29 cellular contexts compared by ENCODE assay signal in the genomic region with DNA sequence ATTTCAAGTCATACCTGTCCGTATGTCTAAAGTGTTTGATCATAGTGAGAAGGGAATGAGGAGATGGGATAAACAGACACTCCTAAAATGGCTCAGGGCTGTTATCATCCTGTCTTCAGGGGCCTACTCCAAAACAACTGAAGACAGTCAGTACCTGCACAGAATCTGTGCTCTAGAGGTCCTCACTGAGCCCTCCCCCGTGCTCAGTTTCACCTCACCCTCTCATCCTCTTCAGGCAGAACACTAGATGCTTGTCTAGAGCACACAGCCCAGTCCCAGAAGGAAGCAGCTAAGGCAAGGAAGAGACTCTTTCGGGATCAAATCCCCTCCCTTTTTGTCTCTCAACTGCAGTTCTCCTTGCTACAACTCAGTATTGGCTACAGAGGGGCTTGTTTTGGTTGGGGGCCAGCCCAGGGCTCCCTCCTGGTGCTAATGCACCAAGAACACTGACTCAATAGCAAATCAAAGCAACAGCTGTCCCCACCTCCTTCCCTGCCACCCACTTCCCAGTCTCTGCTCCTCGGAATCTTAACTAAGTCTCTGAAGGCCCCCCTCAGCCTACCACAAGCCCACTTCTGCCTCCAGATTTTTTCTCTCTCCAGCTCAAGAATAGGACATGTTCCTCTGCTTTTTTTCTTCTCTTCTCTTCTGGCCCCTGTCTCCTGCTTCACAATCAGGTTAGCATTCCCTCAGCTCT. TPM values are rescaled to one million over a fixed set of nuclear protein-coding genes. Genes with fewer than 3 reads are reported as not detected.
"Had no signal": no experiment of that assay in that cellular context is flagged by ENCODE, and none has a peak within 500 bp of the region (broad histone marks: within the 10 kb centered on the region; RNA-seq: fewer than 3 reads in every experiment).

No MANE protein-coding gene starts in this region.

- H3K36me3 ChIP-seq: adrenal gland, breast epithelium, WERI-Rb-1 had no signal

- H3K27me3 ChIP-seq: adrenal gland, body of pancreas had no signal

- H3K27ac ChIP-seq: adrenal gland, body of pancreas, breast epithelium, KMS-11, WERI-Rb-1 had no signal

- H3K27ac Mint-ChIP-seq: activated CD4-positive, alpha-beta T cell treated with anti-CD3 and anti-CD28 coated beads for 36 hours; activated CD4-positive, alpha-beta T cell treated with anti-CD3 and anti-CD28 coated beads, Interleukin-2, amount 10 ng/mL, durations not matched to agents 7 days and 5 days; activated CD8-positive, alpha-beta T cell treated with anti-CD3 and anti-CD28 coated beads, Interleukin-2, amount 10 ng/mL, durations not matched to agents 7 days and 5 days; activated naive CD4-positive, alpha-beta T cell treated with anti-CD3 and anti-CD28 coated beads for 36 hours; activated naive CD4-positive, alpha-beta T cell treated with anti-CD3 and anti-CD28 coated beads, Interleukin-2, amount 50 U/mL, for 72 hours; activated T-cell treated with anti-CD3 and anti-CD28 coated beads, Interleukin-2, amount 50 U/mL, for 24 hours had no signal

- H3K4me3 Mint-ChIP-seq: activated CD4-positive, alpha-beta T cell treated with anti-CD3 and anti-CD28 coated beads for 36 hours; activated CD4-positive, alpha-beta T cell treated with anti-CD3 and anti-CD28 coated beads, Interleukin-2, amount 10 ng/mL, durations not matched to agents 7 days and 5 days; activated CD8-positive, alpha-beta T cell treated with anti-CD3 and anti-CD28 coated beads, Interleukin-2, amount 10 ng/mL, durations not matched to agents 7 days and 5 days; activated naive CD4-positive, alpha-beta T cell treated with anti-CD3 and anti-CD28 coated beads for 36 hours; activated T-cell treated with anti-CD3 and anti-CD28 coated beads, Interleukin-2, amount 50 U/mL, for 24 hours had no signal

- H3K36me3 Mint-ChIP-seq: activated naive CD4-positive, alpha-beta T cell treated with anti-CD3 and anti-CD28 coated beads, Interleukin-2, amount 50 U/mL, for 72 hours had no signal

- H3K9me3 Mint-ChIP-seq: activated CD4-positive, alpha-beta T cell treated with anti-CD3 and anti-CD28 coated beads, Interleukin-2, amount 10 ng/mL, durations not matched to agents 7 days and 5 days; activated naive CD4-positive, alpha-beta T cell treated with anti-CD3 and anti-CD28 coated beads for 36 hours; activated naive CD4-positive, alpha-beta T cell treated with anti-CD3 and anti-CD28 coated beads, Interleukin-2, amount 50 U/mL, for 72 hours; activated T-cell treated with anti-CD3 and anti-CD28 coated beads, Interleukin-2, amount 50 U/mL, for 24 hours had no signal

- H3K4me1 Mint-ChIP-seq: activated CD4-positive, alpha-beta T cell treated with anti-CD3 and anti-CD28 coated beads for 36 hours; activated CD4-positive, alpha-beta T cell treated with anti-CD3 and anti-CD28 coated beads, Interleukin-2, amount 10 ng/mL, durations not matched to agents 7 days and 5 days had no signal

- ATAC-seq: activated CD4-positive, alpha-beta T cell treated with anti-CD3 and anti-CD28 coated beads for 36 hours; activated CD4-positive, CD25-positive, alpha-beta regulatory T cell treated with anti-CD3 and anti-CD28 coated beads, Interleukin-2, amount 50 U/mL, for 24 hours; activated CD8-positive, alpha-beta T cell treated with anti-CD3 and anti-CD28 coated beads, Interleukin-2, amount 10 ng/mL, durations not matched to agents 7 days and 5 days; activated naive CD4-positive, alpha-beta T cell treated with anti-CD3 and anti-CD28 coated beads, Interleukin-2, amount 50 U/mL, for 72 hours; body of pancreas had no signal

- H3K9ac ChIP-seq: KMS-11 had no signal

- H3K4me3 ChIP-seq: adrenal gland, body of pancreas, breast epithelium had no signal

- H3K4me2 ChIP-seq: KMS-11 had no signal

- H3K4me1 ChIP-seq: adrenal gland, body of pancreas, breast epithelium had no signal

- DNase-seq: activated CD4-positive, alpha-beta T cell treated with anti-CD3 and anti-CD28 coated beads for 36 hours; activated CD4-positive, alpha-beta T cell treated with anti-CD3 and anti-CD28 coated beads, Interleukin-2, amount 10 ng/mL, durations not matched to agents 7 days and 5 days; activated CD4-positive, alpha-beta T cell treated with anti-CD3 and anti-CD28 coated beads, Interleukin-2, amount 50 U/mL, for 48 hours; activated CD8-positive, alpha-beta T cell treated with anti-CD3 and anti-CD28 coated beads, Interleukin-2, amount 10 ng/mL, durations not matched to agents 7 days and 5 days; activated gamma-delta T cell treated with Interleukin-2 at 50 U/mL for 16 hours; activated naive CD4-positive, alpha-beta T cell treated with anti-CD3 and anti-CD28 coated beads for 36 hours; activated T-cell treated with anti-CD3 and anti-CD28 coated beads, Interleukin-2, amount 50 U/mL, for 24 hours; adrenal gland; body of pancreas; MM.1S; NCI-H1092 treated with DMSO at 0.1 percent for 48 hours; NCI-H1417; NCI-H146; NCI-H187; NCI-H2081 treated with DMSO at 0.1 percent for 48 hours; NCI-H2171; NCI-H748 treated with DMSO at 0.1 percent for 48 hours; NK-92 treated with Interleukin-12 subunit alpha and Interleukin-12 subunit beta, amount 100 ng/mL, for 24 hours; Right ventricle myocardium superior; SW 1271; T-helper 1 cell; T-helper 2 cell; T-helper 9 cell; WERI-Rb-1 had no signal

- H3K9me3 ChIP-seq: adrenal gland, body of pancreas, breast epithelium had no signal

RNA-seq across cellular contexts. Expression of a gene that starts 10.1 kb away (rescaled TPM):
- total RNA-seq: activated CD4-positive, alpha-beta T cell treated with anti-CD3 and anti-CD28 coated beads for 36 hours; activated CD4-positive, alpha-beta T cell treated with anti-CD3 and anti-CD28 coated beads, Interleukin-2, amount 10 ng/mL, durations not matched to agents 7 days and 5 days; activated CD8-positive, alpha-beta T cell treated with anti-CD3 and anti-CD28 coated beads, Interleukin-2, amount 10 ng/mL, durations not matched to agents 7 days and 5 days; activated naive CD4-positive, alpha-beta T cell treated with anti-CD3 and anti-CD28 coated beads for 36 hours; activated naive CD4-positive, alpha-beta T cell treated with anti-CD3 and anti-CD28 coated beads, Interleukin-2, amount 50 U/mL, for 72 hours had no signal

RNA-seq across cellular contexts. Expression of a gene that starts 23.2 kb away (rescaled TPM):
- total RNA-seq: activated CD4-positive, alpha-beta T cell treated with anti-CD3 and anti-CD28 coated beads for 36 hours; activated CD4-positive, alpha-beta T cell treated with anti-CD3 and anti-CD28 coated beads, Interleukin-2, amount 10 ng/mL, durations not matched to agents 7 days and 5 days; activated CD8-positive, alpha-beta T cell treated with anti-CD3 and anti-CD28 coated beads, Interleukin-2, amount 10 ng/mL, durations not matched to agents 7 days and 5 days; activated naive CD4-positive, alpha-beta T cell treated with anti-CD3 and anti-CD28 coated beads for 36 hours; activated naive CD4-positive, alpha-beta T cell treated with anti-CD3 and anti-CD28 coated beads, Interleukin-2, amount 50 U/mL, for 72 hours; LHCN-M2 had no signal
